ENCODE assay signal across 1 cellular context in the genomic region with DNA sequence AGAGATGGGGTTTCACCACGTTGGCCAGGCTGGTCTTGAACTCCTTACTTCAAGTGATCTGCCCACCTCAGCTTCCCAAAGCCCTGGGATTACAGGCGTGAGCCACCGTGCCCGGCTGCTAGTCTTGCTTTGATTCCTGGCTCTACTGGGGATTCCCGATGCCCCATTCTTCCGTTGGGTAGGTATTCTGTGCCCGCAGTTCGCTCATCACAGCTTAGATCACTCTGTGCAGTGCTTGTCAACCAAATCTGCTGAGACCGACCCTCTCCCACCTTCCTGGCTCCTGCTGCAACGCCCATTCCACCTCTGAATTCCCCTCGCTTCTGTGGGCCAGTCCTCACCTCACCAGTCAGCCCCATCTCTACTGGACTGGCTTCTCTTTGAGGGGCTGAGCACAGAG.
TF ChIP-seq lines count a peak whose summit lies in the region.

No MANE protein-coding gene starts in this region.

TF ChIP-seq in GM23338, 12 proteins besides CTCF, POLR2A, EP300 and RAD21 (continued from another document):
- TF ChIP-seq, protein P1, sequence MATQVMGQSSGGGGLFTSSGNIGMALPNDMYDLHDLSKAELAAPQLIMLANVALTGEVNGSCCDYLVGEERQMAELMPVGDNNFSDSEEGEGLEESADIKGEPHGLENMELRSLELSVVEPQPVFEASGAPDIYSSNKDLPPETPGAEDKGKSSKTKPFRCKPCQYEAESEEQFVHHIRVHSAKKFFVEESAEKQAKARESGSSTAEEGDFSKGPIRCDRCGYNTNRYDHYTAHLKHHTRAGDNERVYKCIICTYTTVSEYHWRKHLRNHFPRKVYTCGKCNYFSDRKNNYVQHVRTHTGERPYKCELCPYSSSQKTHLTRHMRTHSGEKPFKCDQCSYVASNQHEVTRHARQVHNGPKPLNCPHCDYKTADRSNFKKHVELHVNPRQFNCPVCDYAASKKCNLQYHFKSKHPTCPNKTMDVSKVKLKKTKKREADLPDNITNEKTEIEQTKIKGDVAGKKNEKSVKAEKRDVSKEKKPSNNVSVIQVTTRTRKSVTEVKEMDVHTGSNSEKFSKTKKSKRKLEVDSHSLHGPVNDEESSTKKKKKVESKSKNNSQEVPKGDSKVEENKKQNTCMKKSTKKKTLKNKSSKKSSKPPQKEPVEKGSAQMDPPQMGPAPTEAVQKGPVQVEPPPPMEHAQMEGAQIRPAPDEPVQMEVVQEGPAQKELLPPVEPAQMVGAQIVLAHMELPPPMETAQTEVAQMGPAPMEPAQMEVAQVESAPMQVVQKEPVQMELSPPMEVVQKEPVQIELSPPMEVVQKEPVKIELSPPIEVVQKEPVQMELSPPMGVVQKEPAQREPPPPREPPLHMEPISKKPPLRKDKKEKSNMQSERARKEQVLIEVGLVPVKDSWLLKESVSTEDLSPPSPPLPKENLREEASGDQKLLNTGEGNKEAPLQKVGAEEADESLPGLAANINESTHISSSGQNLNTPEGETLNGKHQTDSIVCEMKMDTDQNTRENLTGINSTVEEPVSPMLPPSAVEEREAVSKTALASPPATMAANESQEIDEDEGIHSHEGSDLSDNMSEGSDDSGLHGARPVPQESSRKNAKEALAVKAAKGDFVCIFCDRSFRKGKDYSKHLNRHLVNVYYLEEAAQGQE (IDR thresholded peaks at IDR 0.05; ENCODE audit: unreplicated experiment): no peak
- TF ChIP-seq JUNB (IDR thresholded peaks at IDR 0.05; ENCODE audit: unreplicated experiment): no peak
- TF ChIP-seq ZNF331 (CRISPR knock-in tag; IDR thresholded peaks at IDR 0.05; ENCODE audit: low read depth): no peak
- no peak for TF ChIP-seq STAT1 (IDR thresholded peaks at IDR 0.05; ENCODE audit: unreplicated experiment)
- TF ChIP-seq, protein P2, sequence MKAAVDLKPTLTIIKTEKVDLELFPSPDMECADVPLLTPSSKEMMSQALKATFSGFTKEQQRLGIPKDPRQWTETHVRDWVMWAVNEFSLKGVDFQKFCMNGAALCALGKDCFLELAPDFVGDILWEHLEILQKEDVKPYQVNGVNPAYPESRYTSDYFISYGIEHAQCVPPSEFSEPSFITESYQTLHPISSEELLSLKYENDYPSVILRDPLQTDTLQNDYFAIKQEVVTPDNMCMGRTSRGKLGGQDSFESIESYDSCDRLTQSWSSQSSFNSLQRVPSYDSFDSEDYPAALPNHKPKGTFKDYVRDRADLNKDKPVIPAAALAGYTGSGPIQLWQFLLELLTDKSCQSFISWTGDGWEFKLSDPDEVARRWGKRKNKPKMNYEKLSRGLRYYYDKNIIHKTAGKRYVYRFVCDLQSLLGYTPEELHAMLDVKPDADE (IDR thresholded peaks at IDR 0.05): no peak
- TF ChIP-seq POLR2AphosphoS5 (IDR thresholded peaks at IDR 0.05; ENCODE audit: low read depth): no peak
- TF ChIP-seq ZNF114 (CRISPR knock-in tag; IDR thresholded peaks at IDR 0.05): no peak
- no peak for TF ChIP-seq CREB1 (CRISPR knock-in tag; IDR thresholded peaks at IDR 0.05; ENCODE audit: low read depth)
- TF ChIP-seq, protein P3, sequence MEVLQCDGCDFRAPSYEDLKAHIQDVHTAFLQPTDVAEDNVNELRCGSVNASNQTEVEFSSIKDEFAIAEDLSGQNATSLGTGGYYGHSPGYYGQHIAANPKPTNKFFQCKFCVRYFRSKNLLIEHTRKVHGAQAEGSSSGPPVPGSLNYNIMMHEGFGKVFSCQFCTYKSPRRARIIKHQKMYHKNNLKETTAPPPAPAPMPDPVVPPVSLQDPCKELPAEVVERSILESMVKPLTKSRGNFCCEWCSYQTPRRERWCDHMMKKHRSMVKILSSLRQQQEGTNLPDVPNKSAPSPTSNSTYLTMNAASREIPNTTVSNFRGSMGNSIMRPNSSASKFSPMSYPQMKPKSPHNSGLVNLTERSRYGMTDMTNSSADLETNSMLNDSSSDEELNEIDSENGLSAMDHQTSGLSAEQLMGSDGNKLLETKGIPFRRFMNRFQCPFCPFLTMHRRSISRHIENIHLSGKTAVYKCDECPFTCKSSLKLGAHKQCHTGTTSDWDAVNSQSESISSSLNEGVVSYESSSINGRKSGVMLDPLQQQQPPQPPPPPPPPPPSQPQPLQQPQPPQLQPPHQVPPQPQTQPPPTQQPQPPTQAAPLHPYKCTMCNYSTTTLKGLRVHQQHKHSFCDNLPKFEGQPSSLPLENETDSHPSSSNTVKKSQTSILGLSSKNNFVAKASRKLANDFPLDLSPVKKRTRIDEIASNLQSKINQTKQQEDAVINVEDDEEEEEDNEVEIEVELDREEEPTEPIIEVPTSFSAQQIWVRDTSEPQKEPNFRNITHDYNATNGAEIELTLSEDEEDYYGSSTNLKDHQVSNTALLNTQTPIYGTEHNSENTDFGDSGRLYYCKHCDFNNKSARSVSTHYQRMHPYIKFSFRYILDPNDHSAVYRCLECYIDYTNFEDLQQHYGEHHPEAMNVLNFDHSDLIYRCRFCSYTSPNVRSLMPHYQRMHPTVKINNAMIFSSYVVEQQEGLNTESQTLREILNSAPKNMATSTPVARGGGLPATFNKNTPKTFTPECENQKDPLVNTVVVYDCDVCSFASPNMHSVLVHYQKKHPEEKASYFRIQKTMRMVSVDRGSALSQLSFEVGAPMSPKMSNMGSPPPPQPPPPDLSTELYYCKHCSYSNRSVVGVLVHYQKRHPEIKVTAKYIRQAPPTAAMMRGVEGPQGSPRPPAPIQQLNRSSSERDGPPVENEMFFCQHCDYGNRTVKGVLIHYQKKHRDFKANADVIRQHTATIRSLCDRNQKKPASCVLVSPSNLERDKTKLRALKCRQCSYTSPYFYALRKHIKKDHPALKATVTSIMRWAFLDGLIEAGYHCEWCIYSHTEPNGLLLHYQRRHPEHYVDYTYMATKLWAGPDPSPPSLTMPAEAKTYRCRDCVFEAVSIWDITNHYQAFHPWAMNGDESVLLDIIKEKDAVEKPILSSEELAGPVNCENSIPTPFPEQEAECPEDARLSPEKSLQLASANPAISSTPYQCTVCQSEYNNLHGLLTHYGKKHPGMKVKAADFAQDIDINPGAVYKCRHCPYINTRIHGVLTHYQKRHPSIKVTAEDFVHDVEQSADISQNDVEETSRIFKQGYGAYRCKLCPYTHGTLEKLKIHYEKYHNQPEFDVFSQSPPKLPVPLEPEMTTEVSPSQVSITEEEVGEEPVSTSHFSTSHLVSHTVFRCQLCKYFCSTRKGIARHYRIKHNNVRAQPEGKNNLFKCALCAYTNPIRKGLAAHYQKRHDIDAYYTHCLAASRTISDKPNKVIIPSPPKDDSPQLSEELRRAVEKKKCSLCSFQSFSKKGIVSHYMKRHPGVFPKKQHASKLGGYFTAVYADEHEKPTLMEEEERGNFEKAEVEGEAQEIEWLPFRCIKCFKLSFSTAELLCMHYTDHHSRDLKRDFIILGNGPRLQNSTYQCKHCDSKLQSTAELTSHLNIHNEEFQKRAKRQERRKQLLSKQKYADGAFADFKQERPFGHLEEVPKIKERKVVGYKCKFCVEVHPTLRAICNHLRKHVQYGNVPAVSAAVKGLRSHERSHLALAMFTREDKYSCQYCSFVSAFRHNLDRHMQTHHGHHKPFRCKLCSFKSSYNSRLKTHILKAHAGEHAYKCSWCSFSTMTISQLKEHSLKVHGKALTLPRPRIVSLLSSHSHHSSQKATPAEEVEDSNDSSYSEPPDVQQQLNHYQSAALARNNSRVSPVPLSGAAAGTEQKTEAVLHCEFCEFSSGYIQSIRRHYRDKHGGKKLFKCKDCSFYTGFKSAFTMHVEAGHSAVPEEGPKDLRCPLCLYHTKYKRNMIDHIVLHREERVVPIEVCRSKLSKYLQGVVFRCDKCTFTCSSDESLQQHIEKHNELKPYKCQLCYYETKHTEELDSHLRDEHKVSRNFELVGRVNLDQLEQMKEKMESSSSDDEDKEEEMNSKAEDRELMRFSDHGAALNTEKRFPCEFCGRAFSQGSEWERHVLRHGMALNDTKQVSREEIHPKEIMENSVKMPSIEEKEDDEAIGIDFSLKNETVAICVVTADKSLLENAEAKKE (CRISPR knock-in tag; IDR thresholded peaks at IDR 0.05): no peak
- TF ChIP-seq EZH2 (IDR thresholded peaks at IDR 0.05; ENCODE audit: low read depth, unreplicated experiment): no peak
TF ChIP-seq in GM23338: peak in this region for 0.
